In genomic region chr15:26891448-26891881, GRCh38 we compare ENCODE assay signal across 8 cellular contexts. TPM values are rescaled to one million over a fixed set of nuclear protein-coding genes. Genes with fewer than 3 reads are reported as not detected.
DNase-seq lines count a peak whose midpoint lies in the region; ATAC-seq and TF ChIP-seq lines count a peak whose summit lies in the region.

No MANE protein-coding gene starts in this region.

- no peak overlapping the region for H3K4me2 ChIP-seq in Karpas-422 (ENCODE audit: low read depth, low read length, poor library complexity, severe bottlenecking)

- no peaks in the 10 kb centered on the region for H3K4me1 ChIP-seq in Karpas-422 (ENCODE audit: low read length)
- H3K4me1 ChIP-seq in Panc1 (ENCODE audit: control insufficient read depth, insufficient read depth, low read length), result peaks cover 4% of the 10 kb centered on the region

- H3K9me3 ChIP-seq in Karpas-422 (ENCODE audit: low read length), result peaks cover 13% of the 10 kb centered on the region; the same call in 1 of the 2 replicates
- H3K9me3 ChIP-seq in Panc1 (ENCODE audit: control insufficient read depth, insufficient read depth, low read depth, low read length), result no peaks in the 10 kb centered on the region

- H3K9ac ChIP-seq in Karpas-422 (ENCODE audit: low read length), result no peak overlapping the region

- POLR2A ChIA-PET in Panc1 (lab: Charles Lee), result no interaction called here

- peak; percentile 86 for TF ChIP-seq CTCF in Panc1 (IDR thresholded peaks at IDR 0.05)

- intact Hi-C loops in Panc1 (cut with micrococcal nuclease; ENCODE audit: unreplicated experiment), result no loop called here

- in situ Hi-C loops in Panc1 (cut with HindIII; ENCODE audit: low pct_unique_long_range_greater_than_20kb, low sequenced_read_pairs), result no loop called here

- ATAC-seq in Panc1 (peak; percentile 86), GM21717 (IDR thresholded peaks at IDR 0.05; ENCODE audit: unreplicated experiment) (no peak)

- H3K27me3 ChIP-seq in Karpas-422 (ENCODE audit: low read length) (no peaks in the 10 kb centered on the region), Panc1 (ENCODE audit: control insufficient read depth, insufficient read depth, low read length) (no peaks in the 10 kb centered on the region)

- peak; percentile 45 to 61 for DNase-seq in NCI-H187 (lab: John Stamatoyannopoulos, UW)
- no peak for DNase-seq in NCI-H187 treated with DMSO at 0.1 percent for 48 hours (lab: John Stamatoyannopoulos, UW)
- DNase-seq in Karpas-422, result peak; percentile 80
- peak; percentile 5 for DNase-seq in Panc1 (ENCODE audit: low read depth, low spot score)
- peak; percentile 67 for DNase-seq in cerebellum (ENCODE audit: low spot score)
- DNase-seq in kidney glomerular epithelial cell (lab: John Stamatoyannopoulos, UW), result peak; percentile 45
- peak; percentile 17 to 21 (median 21) for DNase-seq in stimulated activated CD4-positive, alpha-beta T cell treated with anti-CD3 and anti-CD28 coated beads, TNF-alpha, amount 100 ng/mL, for 48 hours (ENCODE audit: low read depth in 3 of 3)

- H4K20me1 ChIP-seq in Karpas-422 (ENCODE audit: insufficient read depth, low read depth, low read length), result no peaks in the 10 kb centered on the region

- BruUV-seq in Panc1 (replicated peaks; lab: Mats Ljungman, UMichigan), result no TSS peak

- CTCF ChIA-PET in Panc1 (lab: Charles Lee), result interaction anchor here (0.5 to 1.1 kb wide), 4 partner anchors 125 to 1225 kb away, joined by 3 to 5 read pairs (median 4); no protein-coding TSS in a partner anchor

- no peaks in the 10 kb centered on the region for H3K36me3 ChIP-seq in Karpas-422 (ENCODE audit: insufficient read depth, low read length)
- no peaks in the 10 kb centered on the region for H3K36me3 ChIP-seq in Panc1 (ENCODE audit: control insufficient read depth, insufficient read depth, low read length)

- H2AFZ ChIP-seq in Karpas-422 (ENCODE audit: low read length), result no peak overlapping the region

- H3K4me3 ChIP-seq in Karpas-422 (ENCODE audit: low read length) (no peak overlapping the region), Panc1 (ENCODE audit: low read depth in 2 of 2, low read length in 2 of 2) (no peak overlapping the region)

- H3K9me2 ChIP-seq in Karpas-422 (replicated peaks; ENCODE audit: insufficient read depth, low read length), result no peaks in the 10 kb centered on the region

- H3K27ac ChIP-seq in Karpas-422 (ENCODE audit: low read length) (no peak overlapping the region), Panc1 (ENCODE audit: low read length) (no peak overlapping the region)

- no peaks in the 10 kb centered on the region for H3K79me2 ChIP-seq in Karpas-422 (ENCODE audit: low read length)

RNA-seq across cellular contexts. Expression of gene GABRA5, which starts 24.6 kb away (rescaled TPM):
- total RNA-seq in Karpas-422 (2014; rRNA removed; shearing (Covaris generic); ENCODE audit: low replicate concordance), result not detected in 2 replicates
- total RNA-seq in Panc1 (2021; ENCODE audit: unreplicated experiment) (not detected), cerebellum (4.6 TPM)
- polyA plus RNA-seq in Panc1 (2012; ENCODE audit: insufficient read length), result not detected
